1 cellular context compared by ENCODE assay signal in the genomic region with DNA sequence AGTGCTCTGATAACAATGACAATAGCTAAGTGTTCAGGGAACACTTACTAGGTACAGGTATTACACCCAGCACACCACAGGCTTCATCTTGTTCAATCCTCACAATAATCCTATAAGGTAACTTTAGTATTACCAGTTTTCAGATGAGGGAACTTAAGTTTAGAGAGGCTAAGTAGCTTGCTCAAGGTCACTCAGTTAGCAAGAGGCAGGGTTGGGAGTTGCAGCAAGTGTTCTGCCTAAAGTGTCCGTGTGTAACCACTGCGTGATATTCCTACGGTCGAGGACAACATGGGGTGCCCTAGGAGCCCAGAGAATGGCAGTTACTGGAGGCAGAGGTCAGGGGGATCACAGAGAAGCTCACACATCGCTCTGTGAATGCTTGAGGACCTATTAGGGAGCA.
TF ChIP-seq lines count a peak whose summit lies in the region.

No MANE protein-coding gene starts in this region.

TF ChIP-seq in GM23338, 12 proteins besides CTCF, POLR2A, EP300 and RAD21 (continued from another document):
- TF ChIP-seq, protein P1, sequence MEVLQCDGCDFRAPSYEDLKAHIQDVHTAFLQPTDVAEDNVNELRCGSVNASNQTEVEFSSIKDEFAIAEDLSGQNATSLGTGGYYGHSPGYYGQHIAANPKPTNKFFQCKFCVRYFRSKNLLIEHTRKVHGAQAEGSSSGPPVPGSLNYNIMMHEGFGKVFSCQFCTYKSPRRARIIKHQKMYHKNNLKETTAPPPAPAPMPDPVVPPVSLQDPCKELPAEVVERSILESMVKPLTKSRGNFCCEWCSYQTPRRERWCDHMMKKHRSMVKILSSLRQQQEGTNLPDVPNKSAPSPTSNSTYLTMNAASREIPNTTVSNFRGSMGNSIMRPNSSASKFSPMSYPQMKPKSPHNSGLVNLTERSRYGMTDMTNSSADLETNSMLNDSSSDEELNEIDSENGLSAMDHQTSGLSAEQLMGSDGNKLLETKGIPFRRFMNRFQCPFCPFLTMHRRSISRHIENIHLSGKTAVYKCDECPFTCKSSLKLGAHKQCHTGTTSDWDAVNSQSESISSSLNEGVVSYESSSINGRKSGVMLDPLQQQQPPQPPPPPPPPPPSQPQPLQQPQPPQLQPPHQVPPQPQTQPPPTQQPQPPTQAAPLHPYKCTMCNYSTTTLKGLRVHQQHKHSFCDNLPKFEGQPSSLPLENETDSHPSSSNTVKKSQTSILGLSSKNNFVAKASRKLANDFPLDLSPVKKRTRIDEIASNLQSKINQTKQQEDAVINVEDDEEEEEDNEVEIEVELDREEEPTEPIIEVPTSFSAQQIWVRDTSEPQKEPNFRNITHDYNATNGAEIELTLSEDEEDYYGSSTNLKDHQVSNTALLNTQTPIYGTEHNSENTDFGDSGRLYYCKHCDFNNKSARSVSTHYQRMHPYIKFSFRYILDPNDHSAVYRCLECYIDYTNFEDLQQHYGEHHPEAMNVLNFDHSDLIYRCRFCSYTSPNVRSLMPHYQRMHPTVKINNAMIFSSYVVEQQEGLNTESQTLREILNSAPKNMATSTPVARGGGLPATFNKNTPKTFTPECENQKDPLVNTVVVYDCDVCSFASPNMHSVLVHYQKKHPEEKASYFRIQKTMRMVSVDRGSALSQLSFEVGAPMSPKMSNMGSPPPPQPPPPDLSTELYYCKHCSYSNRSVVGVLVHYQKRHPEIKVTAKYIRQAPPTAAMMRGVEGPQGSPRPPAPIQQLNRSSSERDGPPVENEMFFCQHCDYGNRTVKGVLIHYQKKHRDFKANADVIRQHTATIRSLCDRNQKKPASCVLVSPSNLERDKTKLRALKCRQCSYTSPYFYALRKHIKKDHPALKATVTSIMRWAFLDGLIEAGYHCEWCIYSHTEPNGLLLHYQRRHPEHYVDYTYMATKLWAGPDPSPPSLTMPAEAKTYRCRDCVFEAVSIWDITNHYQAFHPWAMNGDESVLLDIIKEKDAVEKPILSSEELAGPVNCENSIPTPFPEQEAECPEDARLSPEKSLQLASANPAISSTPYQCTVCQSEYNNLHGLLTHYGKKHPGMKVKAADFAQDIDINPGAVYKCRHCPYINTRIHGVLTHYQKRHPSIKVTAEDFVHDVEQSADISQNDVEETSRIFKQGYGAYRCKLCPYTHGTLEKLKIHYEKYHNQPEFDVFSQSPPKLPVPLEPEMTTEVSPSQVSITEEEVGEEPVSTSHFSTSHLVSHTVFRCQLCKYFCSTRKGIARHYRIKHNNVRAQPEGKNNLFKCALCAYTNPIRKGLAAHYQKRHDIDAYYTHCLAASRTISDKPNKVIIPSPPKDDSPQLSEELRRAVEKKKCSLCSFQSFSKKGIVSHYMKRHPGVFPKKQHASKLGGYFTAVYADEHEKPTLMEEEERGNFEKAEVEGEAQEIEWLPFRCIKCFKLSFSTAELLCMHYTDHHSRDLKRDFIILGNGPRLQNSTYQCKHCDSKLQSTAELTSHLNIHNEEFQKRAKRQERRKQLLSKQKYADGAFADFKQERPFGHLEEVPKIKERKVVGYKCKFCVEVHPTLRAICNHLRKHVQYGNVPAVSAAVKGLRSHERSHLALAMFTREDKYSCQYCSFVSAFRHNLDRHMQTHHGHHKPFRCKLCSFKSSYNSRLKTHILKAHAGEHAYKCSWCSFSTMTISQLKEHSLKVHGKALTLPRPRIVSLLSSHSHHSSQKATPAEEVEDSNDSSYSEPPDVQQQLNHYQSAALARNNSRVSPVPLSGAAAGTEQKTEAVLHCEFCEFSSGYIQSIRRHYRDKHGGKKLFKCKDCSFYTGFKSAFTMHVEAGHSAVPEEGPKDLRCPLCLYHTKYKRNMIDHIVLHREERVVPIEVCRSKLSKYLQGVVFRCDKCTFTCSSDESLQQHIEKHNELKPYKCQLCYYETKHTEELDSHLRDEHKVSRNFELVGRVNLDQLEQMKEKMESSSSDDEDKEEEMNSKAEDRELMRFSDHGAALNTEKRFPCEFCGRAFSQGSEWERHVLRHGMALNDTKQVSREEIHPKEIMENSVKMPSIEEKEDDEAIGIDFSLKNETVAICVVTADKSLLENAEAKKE (CRISPR knock-in tag; IDR thresholded peaks at IDR 0.05), result no peak
- TF ChIP-seq EZH2phosphoT487 (IDR thresholded peaks at IDR 0.05; ENCODE audit: unreplicated experiment) (no peak), NANOG (IDR thresholded peaks at IDR 0.05; ENCODE audit: borderline replicate concordance) (no peak), CREB1 (CRISPR knock-in tag; IDR thresholded peaks at IDR 0.05; ENCODE audit: low read depth) (no peak)
